In genomic region chr5:88729476-88730182, GRCh38 we compare ENCODE assay signal across 8 cellular contexts.
A peak's percentile ranks its signal among the peaks of the same experiment; 100 is the strongest.
DNase-seq lines count a peak whose midpoint lies in the region; ATAC-seq and TF ChIP-seq lines count a peak whose summit lies in the region.

No MANE protein-coding gene starts in this region.

- POLR2A ChIA-PET in PC-3 (lab: Charles Lee; ENCODE audit: unreplicated experiment), result interaction anchor here (0.5 kb wide), 1 partner anchor 153 kb away, joined by 5 read pairs; the partner anchor contains the start of gene MEF2C

- H3K9ac ChIP-seq in PC-3 (ENCODE audit: low read length), result no peak overlapping the region

- H3K4me3 ChIP-seq in PC-3 (ENCODE audit: low read length) (no peak overlapping the region), upper lobe of left lung (no peak overlapping the region)

- ATAC-seq in GM21423 (IDR thresholded peaks at IDR 0.05; ENCODE audit: unreplicated experiment), result peak; percentile 27
- ATAC-seq in PC-3, result peak; percentile 67
- ATAC-seq in omental fat pad (ENCODE audit: low FRiP score), result no peak
- peak; percentile 74 to 87 for ATAC-seq in upper lobe of left lung (ENCODE audit: low FRiP score in 2 of 2)

- H3K4me2 ChIP-seq in PC-3 (ENCODE audit: low read length), result no peak overlapping the region

- no peaks in the 10 kb centered on the region for H3F3A ChIP-seq in PC-3 (ENCODE audit: low read length, unreplicated experiment)

- no peaks in the 10 kb centered on the region for H3K9me2 ChIP-seq in PC-3 (replicated peaks; ENCODE audit: low read length)

- H2AFZ ChIP-seq in PC-3 (ENCODE audit: low read length), result no peak overlapping the region

- 3 to 6% methylated on average over 1 of the region's 1 CpG for WGBS in upper lobe of left lung, 2 donors

- CTCF ChIA-PET in PC-3 (lab: Charles Lee), result interaction anchor here (0.6 to 0.7 kb wide), 4 partner anchors 144 to 1007 kb away, joined by 3 to 9 read pairs (median 3); no protein-coding TSS in a partner anchor

- intact Hi-C loops in PC-3 (cut with micrococcal nuclease), result loop anchor here (1.0 to 10.0 kb wide), 11 partner anchors 98 to 1705 kb away; no protein-coding TSS in a partner anchor

- no TSS peak for BruUV-seq in PC-3 (replicated peaks; lab: Mats Ljungman, UMichigan)

- no peaks in the 10 kb centered on the region for H3K79me2 ChIP-seq in PC-3 (ENCODE audit: low read length)

- no peaks in the 10 kb centered on the region for H3K9me3 ChIP-seq in PC-3 (ENCODE audit: low read length)
- no peaks in the 10 kb centered on the region for H3K9me3 ChIP-seq in upper lobe of left lung

- no peaks in the 10 kb centered on the region for H4K20me1 ChIP-seq in PC-3 (ENCODE audit: low read length)

- H3K4me1 ChIP-seq in PC-3 (ENCODE audit: insufficient read depth, low read length) (0 out of 2 replicates have a peak, but pooled peaks cover 4% of the 10 kb centered on the region), upper lobe of left lung (peaks cover 0 to 16% (median 6%) of the 10 kb centered on the region in 4 donors)

- no peak for TF ChIP-seq EP300 in upper lobe of left lung (IDR thresholded peaks at IDR 0.05)

- H3K27ac ChIP-seq in PC-3 (ENCODE audit: low read length) (no peak overlapping the region), upper lobe of left lung (peak overlapping the region in 1 of 4 donors; percentile 31)

- no peaks in the 10 kb centered on the region for H3K27me3 ChIP-seq in PC-3 (ENCODE audit: low read length)
- no peaks in the 10 kb centered on the region for H3K27me3 ChIP-seq in upper lobe of left lung

- TF ChIP-seq CTCF in PC-3 (conservative IDR thresholded peaks at IDR 0.05; ENCODE audit: low read depth, low read length) (peak; percentile 84), omental fat pad (IDR thresholded peaks at IDR 0.05) (peak in 2 of 3 donors; percentile 17 to 48), upper lobe of left lung (IDR thresholded peaks at IDR 0.05) (peak; percentile 66 to 83 (median 76))

- H3K36me3 ChIP-seq in PC-3 (ENCODE audit: low read depth, low read length) (no peaks in the 10 kb centered on the region), upper lobe of left lung (peaks cover 0 to 37% (median 8%) of the 10 kb centered on the region in 4 donors)

- peak; percentile 50 for DNase-seq in COLO668 (lab: John Stamatoyannopoulos, UW; ENCODE audit: unreplicated experiment)
- peak; percentile 52 for DNase-seq in KG1 (lab: John Stamatoyannopoulos, UW)
- peak; percentile 88 for DNase-seq in PC-3
- DNase-seq in activated T-cell treated with anti-CD3 and anti-CD28 coated beads, Interleukin-2, amount 50 U/mL, for 48 hours, result peak; percentile 31 to 56
- DNase-seq in fibroblast of the conjunctiva (ENCODE audit: low read depth), result peak; percentile 68
- DNase-seq in omental fat pad (ENCODE audit: low spot score), result no peak
- DNase-seq in upper lobe of left lung, result peak in 1 of 2 donors; percentile 62

- no peak for TF ChIP-seq POLR2A in upper lobe of left lung (IDR thresholded peaks at IDR 0.05)

Comparison
In these comparisons a context has a peak if more than half of its experiments do, and no peak if none do; other contexts are left out.
1. CTCF ChIP-seq: peak in every context shown above with its lines; median percentile 84 in PC-3; 76 in upper lobe of left lung; 32 in omental fat pad.